In genomic region chr3:355622-356021, GRCh38 we compare ENCODE assay signal across 13 cellular contexts.
DNase-seq lines count a peak whose midpoint lies in the region; ATAC-seq lines count a peak whose summit lies in the region.
"Had no signal": no experiment of that assay in that cellular context is flagged by ENCODE, and none has a peak within 500 bp of the region (broad histone marks: within the 10 kb centered on the region; RNA-seq: fewer than 3 reads in every experiment).

No MANE protein-coding gene starts in this region.

- no peaks in the 10 kb centered on the region for H3K36me3 Mint-ChIP-seq in CD8-positive, alpha-beta memory T cell
- no peaks in the 10 kb centered on the region for H3K36me3 Mint-ChIP-seq in activated CD4-positive, alpha-beta memory T cell treated with anti-CD3 and anti-CD28 coated beads, Interleukin-2, amount 10 ng/mL, durations not matched to agents 7 days and 5 days (ENCODE audit: low read depth)
- H3K36me3 Mint-ChIP-seq: CD14-positive monocyte had no signal

- no peak overlapping the region for H3K27ac ChIP-seq in CD8-positive, alpha-beta memory T cell (ENCODE audit: low read depth, low read length)
- H3K27ac ChIP-seq: coronary artery had no signal

- H3K4me3 ChIP-seq in adipocyte (ENCODE audit: low read length): no peak overlapping the region
- no peak overlapping the region for H3K4me3 ChIP-seq in CD8-positive, alpha-beta memory T cell (ENCODE audit: low read length)
- H3K4me3 ChIP-seq: coronary artery had no signal

- ATAC-seq in GM18867 (IDR thresholded peaks at IDR 0.05; ENCODE audit: unreplicated experiment) (peak; percentile 51), HG02840 (IDR thresholded peaks at IDR 0.05; ENCODE audit: low FRiP score, unreplicated experiment) (peak; percentile 78)

- H3K9me3 Mint-ChIP-seq in CD8-positive, alpha-beta memory T cell: peaks cover 2 to 8% (median 5%) of the 10 kb centered on the region in 5 donors
- peaks cover 2% of the 10 kb centered on the region for H3K9me3 Mint-ChIP-seq in activated CD4-positive, alpha-beta memory T cell treated with anti-CD3 and anti-CD28 coated beads, Interleukin-2, amount 10 ng/mL, durations not matched to agents 7 days and 5 days
- H3K9me3 Mint-ChIP-seq: CD14-positive monocyte had no signal

- CTCF ChIA-PET in CD8-positive, alpha-beta memory T cell (lab: Charles Lee): no interaction called here
- CTCF ChIA-PET in activated CD4-positive, alpha-beta memory T cell treated with anti-CD3 and anti-CD28 coated beads, Interleukin-2, amount 10 ng/mL, durations not matched to agents 7 days and 5 days (lab: Charles Lee): interaction anchor here (0.9 kb wide), 1 partner anchor 11 kb away, joined by 3 read pairs; no protein-coding TSS in a partner anchor

- no peaks in the 10 kb centered on the region for H3K4me1 Mint-ChIP-seq in CD8-positive, alpha-beta memory T cell
- H3K4me1 Mint-ChIP-seq in activated CD4-positive, alpha-beta memory T cell treated with anti-CD3 and anti-CD28 coated beads, Interleukin-2, amount 10 ng/mL, durations not matched to agents 7 days and 5 days: no peaks in the 10 kb centered on the region
- H3K4me1 Mint-ChIP-seq: CD14-positive monocyte had no signal

- H3K4me3 Mint-ChIP-seq in CD8-positive, alpha-beta memory T cell: no peak overlapping the region
- H3K4me3 Mint-ChIP-seq in activated CD4-positive, alpha-beta memory T cell treated with anti-CD3 and anti-CD28 coated beads, Interleukin-2, amount 10 ng/mL, durations not matched to agents 7 days and 5 days: no peak overlapping the region
- H3K4me3 Mint-ChIP-seq: CD14-positive monocyte had no signal

- DNase-seq in adipocyte (ENCODE audit: low read depth) (no peak), myocyte (ENCODE audit: low read depth) (peak; percentile 11), NCI-H510A treated with DMSO at 0.1 percent for 48 hours (lab: John Stamatoyannopoulos, UW) (no peak)
- DNase-seq in CD8-positive, alpha-beta memory T cell: no peak
- no peak for DNase-seq in activated CD4-positive, alpha-beta memory T cell treated with anti-CD3 and anti-CD28 coated beads, Interleukin-2, amount 10 ng/mL, durations not matched to agents 7 days and 5 days
- DNase-seq in activated effector memory CD4-positive, alpha-beta T cell treated with Interleukin-2 at 50 U/mL for 16 hours: no peak
- DNase-seq: activated CD4-positive, alpha-beta T cell treated with anti-CD3 and anti-CD28 coated beads, Interleukin-2, amount 50 U/mL, for 4 hours; activated naive CD4-positive, alpha-beta T cell treated with Interleukin-2 at 50 U/mL for 16 hours; SW 1271 had no signal

- H3K9ac ChIP-seq in adipocyte (ENCODE audit: low read length): peak overlapping the region; percentile 24

- H3K27ac Mint-ChIP-seq in CD8-positive, alpha-beta memory T cell: no peak overlapping the region
- no peak overlapping the region for H3K27ac Mint-ChIP-seq in activated CD4-positive, alpha-beta memory T cell treated with anti-CD3 and anti-CD28 coated beads, Interleukin-2, amount 10 ng/mL, durations not matched to agents 7 days and 5 days
- H3K27ac Mint-ChIP-seq: CD14-positive monocyte had no signal

- no peaks in the 10 kb centered on the region for H3K27me3 Mint-ChIP-seq in CD8-positive, alpha-beta memory T cell
- no peaks in the 10 kb centered on the region for H3K27me3 Mint-ChIP-seq in activated CD4-positive, alpha-beta memory T cell treated with anti-CD3 and anti-CD28 coated beads, Interleukin-2, amount 10 ng/mL, durations not matched to agents 7 days and 5 days

- POLR2A ChIA-PET in CD8-positive, alpha-beta memory T cell (lab: Charles Lee): no interaction called here
- POLR2A ChIA-PET in activated CD4-positive, alpha-beta memory T cell treated with anti-CD3 and anti-CD28 coated beads, Interleukin-2, amount 10 ng/mL, durations not matched to agents 7 days and 5 days (lab: Charles Lee): no interaction called here

- peaks cover 9% of the 10 kb centered on the region for H3K36me3 ChIP-seq in adipocyte (ENCODE audit: control insufficient read depth, insufficient read depth, low read length, severe bottlenecking)
- no peaks in the 10 kb centered on the region for H3K36me3 ChIP-seq in CD8-positive, alpha-beta memory T cell (ENCODE audit: insufficient read depth, low read length)

- no peaks in the 10 kb centered on the region for H3K9me3 ChIP-seq in adipocyte (ENCODE audit: control insufficient read depth, low read length)
- H3K9me3 ChIP-seq in CD8-positive, alpha-beta memory T cell (ENCODE audit: low read length): no peaks in the 10 kb centered on the region

- H3K27me3 ChIP-seq in adipocyte (replicated peaks; ENCODE audit: control insufficient read depth, insufficient read depth, low read length): no peaks in the 10 kb centered on the region
- no peaks in the 10 kb centered on the region for H3K27me3 ChIP-seq in CD8-positive, alpha-beta memory T cell (ENCODE audit: insufficient read depth, low read length, poor library complexity, severe bottlenecking)

- H3K4me1 ChIP-seq in adipocyte (ENCODE audit: control insufficient read depth, insufficient read depth, low read length): peaks cover 25% of the 10 kb centered on the region
- no peaks in the 10 kb centered on the region for H3K4me1 ChIP-seq in CD8-positive, alpha-beta memory T cell (ENCODE audit: insufficient read depth, low read length)
